In the genomic region with DNA sequence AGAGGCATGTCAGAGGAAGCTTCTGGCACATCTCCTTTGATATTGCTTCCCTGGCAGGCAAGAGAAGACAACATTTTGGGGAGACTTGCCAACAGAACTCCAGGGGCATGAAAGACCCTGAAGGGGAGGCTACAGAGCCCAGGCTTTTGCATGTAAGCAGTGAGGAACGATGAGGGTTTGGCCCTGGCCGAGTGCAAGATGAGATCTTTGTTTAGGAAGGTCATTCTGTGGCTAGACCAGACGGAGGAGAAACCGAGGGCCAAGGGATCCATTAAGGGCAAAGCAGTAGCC, we compare ENCODE assay signal across 18 cellular contexts. TPM values are rescaled to one million over a fixed set of nuclear protein-coding genes. Genes with fewer than 3 reads are reported as not detected.
A peak's percentile ranks its signal among the peaks of the same experiment; 100 is the strongest.
DNase-seq lines count a peak whose midpoint lies in the region; ATAC-seq and TF ChIP-seq lines count a peak whose summit lies in the region.
"Had no signal": no experiment of that assay in that cellular context is flagged by ENCODE, and none has a peak within 500 bp of the region (broad histone marks: within the 10 kb centered on the region; RNA-seq: fewer than 3 reads in every experiment).

No MANE protein-coding gene starts in this region.

- no peak overlapping the region for H3K4me3 Mint-ChIP-seq in dendritic cell treated with granulocyte-macrophage colony-stimulating factor and Interleukin-4, amounts not matched to agents 40 ng/mL and 50 ng/mL, for 4 days
- H3K4me3 Mint-ChIP-seq: activated naive CD8-positive, alpha-beta T cell treated with anti-CD3 and anti-CD28 coated beads, Interleukin-2, amount 10 ng/mL, durations not matched to agents 7 days and 5 days had no signal

- no peaks in the 10 kb centered on the region for H3K9me3 Mint-ChIP-seq in dendritic cell treated with granulocyte-macrophage colony-stimulating factor and Interleukin-4, amounts not matched to agents 40 ng/mL and 50 ng/mL, for 4 days
- H3K9me3 Mint-ChIP-seq: activated naive CD8-positive, alpha-beta T cell treated with anti-CD3 and anti-CD28 coated beads, Interleukin-2, amount 10 ng/mL, durations not matched to agents 7 days and 5 days; immature natural killer cell had no signal

- no peak for DNase-seq in PC-9
- no peak for DNase-seq in thoracic aorta (ENCODE audit: low spot score)
- DNase-seq in GM10248 (ENCODE audit: extremely low spot score): no peak
- DNase-seq in stimulated activated CD8-positive, alpha-beta memory T cell treated with anti-CD3 and anti-CD28 coated beads, Interleukin-4, amount 100 ng/mL, for 48 hours: no peak
- DNase-seq in T1000 (lab: John Stamatoyannopoulos, UW): no peak
- DNase-seq: activated CD4-positive, alpha-beta T cell treated with anti-CD3 and anti-CD28 coated beads for 4 hours; activated naive CD8-positive, alpha-beta T cell treated with anti-CD3 and anti-CD28 coated beads, Interleukin-2, amount 10 ng/mL, durations not matched to agents 7 days and 5 days; activated T-cell treated with anti-CD3 and anti-CD28 coated beads for 4 hours; caudate nucleus; DMS53; GOT3; immature natural killer cell; midbrain; NCI-H1417; NCI-H2227 treated with DMSO at 0.1 percent for 48 hours had no signal

- H3K4me3 ChIP-seq in PC-9 (peak overlapping the region; percentile 35; the same call in 1 of the 2 replicates), muscle layer of duodenum (ENCODE audit: low read depth in 1 of 2, low read length in 2 of 2) (peak overlapping the region; percentile 45 to 49), thoracic aorta (peak overlapping the region; percentile 71)

- peaks cover 46% of the 10 kb centered on the region for H3F3A ChIP-seq in PC-9 (ENCODE audit: insufficient read depth, low read depth)

- no peaks in the 10 kb centered on the region for H3K9me2 ChIP-seq in PC-9 (ENCODE audit: insufficient read depth)

- ATAC-seq in thoracic aorta (ENCODE audit: insufficient number of reproducible peaks, low FRiP score, low read depth): no peak
- no peak for ATAC-seq in HG03565 (IDR thresholded peaks at IDR 0.05; ENCODE audit: unreplicated experiment)

- no peaks in the 10 kb centered on the region for H3K27me3 Mint-ChIP-seq in dendritic cell treated with granulocyte-macrophage colony-stimulating factor and Interleukin-4, amounts not matched to agents 40 ng/mL and 50 ng/mL, for 4 days
- H3K27me3 Mint-ChIP-seq: activated naive CD8-positive, alpha-beta T cell treated with anti-CD3 and anti-CD28 coated beads, Interleukin-2, amount 10 ng/mL, durations not matched to agents 7 days and 5 days had no signal

- H3K9me3 ChIP-seq in PC-9 (ENCODE audit: insufficient read depth, low read depth) (no peaks in the 10 kb centered on the region), muscle layer of duodenum (ENCODE audit: control insufficient read depth in 1 of 2, low read length in 2 of 2) (no peaks in the 10 kb centered on the region), thoracic aorta (no peaks in the 10 kb centered on the region)

- H3K4me2 ChIP-seq in PC-9: peak overlapping the region; percentile 76

- H3K36me3 ChIP-seq in PC-9 (ENCODE audit: low read depth) (no peaks in the 10 kb centered on the region), muscle layer of duodenum (ENCODE audit: control insufficient read depth in 1 of 2, insufficient read depth in 2 of 2, low read length in 2 of 2) (peaks cover 0 to 11% of the 10 kb centered on the region in 2 donors), thoracic aorta (no peaks in the 10 kb centered on the region)

- H3K27ac Mint-ChIP-seq in dendritic cell treated with granulocyte-macrophage colony-stimulating factor and Interleukin-4, amounts not matched to agents 40 ng/mL and 50 ng/mL, for 4 days: peak overlapping the region; percentile 77
- H3K27ac Mint-ChIP-seq: activated naive CD8-positive, alpha-beta T cell treated with anti-CD3 and anti-CD28 coated beads, Interleukin-2, amount 10 ng/mL, durations not matched to agents 7 days and 5 days had no signal

- no peaks in the 10 kb centered on the region for H3K27me3 ChIP-seq in PC-9 (ENCODE audit: insufficient read depth, low read depth)
- H3K27me3 ChIP-seq in muscle layer of duodenum (ENCODE audit: low read depth, low read length): no peaks in the 10 kb centered on the region
- no peaks in the 10 kb centered on the region for H3K27me3 ChIP-seq in thoracic aorta (replicated peaks; ENCODE audit: insufficient read depth)

- POLR2A ChIA-PET in PC-9 (lab: Charles Lee; ENCODE audit: unreplicated experiment) (no interaction called here), GM10248 (lab: Yijun Ruan, JAX) (no interaction called here)

- H3K36me3 Mint-ChIP-seq in dendritic cell treated with granulocyte-macrophage colony-stimulating factor and Interleukin-4, amounts not matched to agents 40 ng/mL and 50 ng/mL, for 4 days (ENCODE audit: low read depth): peaks cover 33% of the 10 kb centered on the region
- H3K36me3 Mint-ChIP-seq: activated naive CD8-positive, alpha-beta T cell treated with anti-CD3 and anti-CD28 coated beads, Interleukin-2, amount 10 ng/mL, durations not matched to agents 7 days and 5 days had no signal

- no peak for TF ChIP-seq CTCF in PC-9 (conservative IDR thresholded peaks at IDR 0.05)
- TF ChIP-seq CTCF in thoracic aorta (IDR thresholded peaks at IDR 0.05): no peak
- TF ChIP-seq CTCF in GM10248 (IDR thresholded peaks at IDR 0.05; ENCODE audit: control extremely low read depth, extremely low read depth, low read depth, missing control alignments): no peak

- H2AFZ ChIP-seq in PC-9: no peak overlapping the region

- CTCF ChIA-PET in PC-9 (lab: Charles Lee) (no interaction called here), GM10248 (lab: Yijun Ruan, JAX) (no interaction called here)

- peaks cover 87% of the 10 kb centered on the region for H3K79me2 ChIP-seq in PC-9 (ENCODE audit: low read depth)

- H3K27ac ChIP-seq in PC-9 (peak overlapping the region; percentile 98), muscle layer of duodenum (ENCODE audit: low read length) (peak overlapping the region; percentile 84), thoracic aorta (peak overlapping the region; percentile 86 to 87)

- no TSS peak for BruUV-seq in PC-9 (replicated peaks; lab: Mats Ljungman, UMichigan)

- H3K4me1 ChIP-seq in PC-9 (replicated peaks; ENCODE audit: insufficient read depth): peaks cover 86% of the 10 kb centered on the region
- H3K4me1 ChIP-seq in muscle layer of duodenum (ENCODE audit: control insufficient read depth in 1 of 2, insufficient read depth in 2 of 2, low read length in 2 of 2): peaks cover 0 to 26% of the 10 kb centered on the region in 2 donors
- peaks cover 42 to 86% of the 10 kb centered on the region in 2 donors for H3K4me1 ChIP-seq in thoracic aorta (ENCODE audit: control insufficient read depth in 1 of 2, low read depth in 2 of 2)

- peaks cover 52% of the 10 kb centered on the region for H3K4me1 Mint-ChIP-seq in dendritic cell treated with granulocyte-macrophage colony-stimulating factor and Interleukin-4, amounts not matched to agents 40 ng/mL and 50 ng/mL, for 4 days (ENCODE audit: low read depth)

- H4K20me1 ChIP-seq in PC-9 (ENCODE audit: insufficient read depth): no peaks in the 10 kb centered on the region

- intact Hi-C loops in PC-9 (cut with micrococcal nuclease; ENCODE audit: unreplicated experiment): loop anchor here (5.0 kb wide), 1 partner anchor 181 kb away; no protein-coding TSS in a partner anchor
- intact Hi-C loops in dendritic cell treated with granulocyte-macrophage colony-stimulating factor and Interleukin-4, amounts not matched to agents 40 ng/mL and 50 ng/mL, for 4 days (cut with micrococcal nuclease): loop anchor here (10.0 kb wide), 1 partner anchor 104 kb away; no protein-coding TSS in a partner anchor

RNA-seq across cellular contexts. Expression of a gene that starts 3.8 kb away (rescaled TPM):
- total RNA-seq in PC-9 (2021) (166 and 171 TPM in 2 replicates), thoracic aorta (100 to 1,000 TPM; 349 to 483 TPM)
